In genomic region chr3:138347084-138347483, GRCh38 we compare ENCODE assay signal across 13 cellular contexts. TPM values are rescaled to one million over a fixed set of nuclear protein-coding genes. Genes with fewer than 3 reads are reported as not detected.
DNase-seq lines count a peak whose midpoint lies in the region; ATAC-seq and TF ChIP-seq lines count a peak whose summit lies in the region.
"Had no signal": no experiment of that assay in that cellular context is flagged by ENCODE, and none has a peak within 500 bp of the region (broad histone marks: within the 10 kb centered on the region; RNA-seq: fewer than 3 reads in every experiment).

No MANE protein-coding gene starts in this region.

- no peaks in the 10 kb centered on the region for H3K9me3 Mint-ChIP-seq in HFFc6
- no peaks in the 10 kb centered on the region for H3K9me3 Mint-ChIP-seq in central memory CD8-positive, alpha-beta T cell
- no peaks in the 10 kb centered on the region for H3K9me3 Mint-ChIP-seq in nephron progenitor cell

- H3K27me3 Mint-ChIP-seq in HFFc6 (ENCODE audit: insufficient read depth) (peaks cover 6% of the 10 kb centered on the region; the same call in 1 of the 2 replicates), nephron progenitor cell (ENCODE audit: low read depth, poor library complexity) (peaks cover 15% of the 10 kb centered on the region)
- peaks cover 50% of the 10 kb centered on the region for H3K27me3 Mint-ChIP-seq in central memory CD8-positive, alpha-beta T cell

- DNase-seq in AG10803 (ENCODE audit: low read depth): no peak
- DNase-seq in HFFc6: no peak
- DNase-seq in central memory CD8-positive, alpha-beta T cell (ENCODE audit: low spot score in 2 of 2): no peak
- DNase-seq in nephron progenitor cell: no peak
- DNase-seq in NK-92 (lab: John Stamatoyannopoulos, UW; ENCODE audit: unreplicated experiment): no peak
- DNase-seq in superior temporal gyrus (ENCODE audit: extremely low spot score): no peak
- no peak for DNase-seq in NCI-H510A treated with DMSO at 0.1 percent for 48 hours (lab: John Stamatoyannopoulos, UW)
- DNase-seq: brain microvascular endothelial cell, DMS53, GOT3 had no signal

- H3K4me3 ChIP-seq in AG10803 (ENCODE audit: low read length): peak overlapping the region; percentile 80; the same call in 1 of the 2 replicates

- H3K4me3 Mint-ChIP-seq in HFFc6: peak overlapping the region; percentile 96
- peak overlapping the region; percentile 76 for H3K4me3 Mint-ChIP-seq in central memory CD8-positive, alpha-beta T cell
- H3K4me3 Mint-ChIP-seq in nephron progenitor cell: peak overlapping the region; percentile 89

- H3K36me3 Mint-ChIP-seq in HFFc6 (ENCODE audit: low read depth) (no peaks in the 10 kb centered on the region), nephron progenitor cell (ENCODE audit: low read depth) (no peaks in the 10 kb centered on the region)
- H3K36me3 Mint-ChIP-seq in central memory CD8-positive, alpha-beta T cell (ENCODE audit: insufficient read depth): no peaks in the 10 kb centered on the region

- peak overlapping the region; percentile 97 for H3K27ac Mint-ChIP-seq in HFFc6
- H3K27ac Mint-ChIP-seq in central memory CD8-positive, alpha-beta T cell (ENCODE audit: low read depth): no peak overlapping the region
- no peak overlapping the region for H3K27ac Mint-ChIP-seq in nephron progenitor cell

- TF ChIP-seq CTCF in AG10803 (conservative IDR thresholded peaks at IDR 0.05; ENCODE audit: low read length) (no peak), HFFc6 (IDR thresholded peaks at IDR 0.05) (no peak), nephron progenitor cell (IDR thresholded peaks at IDR 0.05) (no peak)

- H3K4me1 Mint-ChIP-seq in HFFc6 (ENCODE audit: low read depth): peaks cover 43% of the 10 kb centered on the region
- peaks cover 5% of the 10 kb centered on the region for H3K4me1 Mint-ChIP-seq in central memory CD8-positive, alpha-beta T cell
- peaks cover 31% of the 10 kb centered on the region for H3K4me1 Mint-ChIP-seq in nephron progenitor cell

- no peak for ATAC-seq in central memory CD8-positive, alpha-beta T cell (replicated peaks; ENCODE audit: extremely low read depth, poor library complexity, severe bottlenecking)
- no peak for ATAC-seq in GM19397 (IDR thresholded peaks at IDR 0.05; ENCODE audit: unreplicated experiment)

RNA-seq across cellular contexts. Expression of gene MRAS, which starts 1.3 kb away (rescaled TPM):
- 10 to 100 TPM; 62.7 to 97.4 (median 76.1) TPM for total RNA-seq in HFFc6 (2021; fragmentation: NEBNext Ultra II Directional; extraction: Animal tissue kit (Norgen Biotek cat#: 25700))

RNA-seq across cellular contexts. Expression of gene NME9, which starts 17.4 kb away (rescaled TPM):
- total RNA-seq in HFFc6 (2021; fragmentation: NEBNext Ultra II Directional; extraction: Animal tissue kit (Norgen Biotek cat#: 25700)): not detected
- total RNA-seq: mesenteric fat pad, transverse colon had no signal
